In genomic region chr1:78277253-78277652, GRCh38 we compare ENCODE assay signal across 10 cellular contexts.
DNase-seq lines count a peak whose midpoint lies in the region; ATAC-seq and TF ChIP-seq lines count a peak whose summit lies in the region.
"Had no signal": no experiment of that assay in that cellular context is flagged by ENCODE, and none has a peak within 500 bp of the region (broad histone marks: within the 10 kb centered on the region; RNA-seq: fewer than 3 reads in every experiment).

No MANE protein-coding gene starts in this region.

- no peak overlapping the region for H3K4me3 Mint-ChIP-seq in activated T-cell treated with anti-CD3 and anti-CD28 coated beads, Interleukin-2, amount 50 U/mL, for 72 hours
- H3K4me3 Mint-ChIP-seq in activated T-cell treated with anti-CD3 and anti-CD28 coated beads, Interleukin-2, amount 50 U/mL, for 24 hours: no peak overlapping the region

- DNase-seq in activated T-cell treated with anti-CD3 and anti-CD28 coated beads, Interleukin-2, amount 50 U/mL, for 72 hours: no peak
- DNase-seq in activated T-cell treated with anti-CD3 and anti-CD28 coated beads, Interleukin-2, amount 50 U/mL, for 24 hours: no peak
- peak; percentile 49 for DNase-seq in T1000 (lab: John Stamatoyannopoulos, UW)
- DNase-seq in stromal cell of bone marrow (ENCODE audit: low read depth): peak; percentile 79
- no peak for DNase-seq in testis
- DNase-seq: activated CD4-positive, alpha-beta T cell treated with anti-CD3 and anti-CD28 coated beads for 1 hour; colonic mucosa had no signal

- no peaks in the 10 kb centered on the region for H3K9me3 Mint-ChIP-seq in activated T-cell treated with anti-CD3 and anti-CD28 coated beads, Interleukin-2, amount 50 U/mL, for 72 hours
- H3K9me3 Mint-ChIP-seq in activated T-cell treated with anti-CD3 and anti-CD28 coated beads, Interleukin-2, amount 50 U/mL, for 24 hours: no peaks in the 10 kb centered on the region

- H3K36me3 ChIP-seq in testis (ENCODE audit: low read depth, missing control alignments) (no peaks in the 10 kb centered on the region), gastroesophageal sphincter (no peaks in the 10 kb centered on the region)
- H3K36me3 ChIP-seq: colonic mucosa had no signal

- intact Hi-C loops in testis (cut with DNase I; ENCODE audit: low total_unique reads): no loop called here

- H3K36me3 Mint-ChIP-seq in activated T-cell treated with anti-CD3 and anti-CD28 coated beads, Interleukin-2, amount 50 U/mL, for 72 hours (ENCODE audit: insufficient read depth in 2 of 2): no peaks in the 10 kb centered on the region
- no peaks in the 10 kb centered on the region for H3K36me3 Mint-ChIP-seq in activated T-cell treated with anti-CD3 and anti-CD28 coated beads, Interleukin-2, amount 50 U/mL, for 24 hours (ENCODE audit: low read depth)

- H3K27me3 Mint-ChIP-seq in activated T-cell treated with anti-CD3 and anti-CD28 coated beads, Interleukin-2, amount 50 U/mL, for 72 hours (ENCODE audit: low read depth): peaks cover 13% of the 10 kb centered on the region
- H3K27me3 Mint-ChIP-seq in activated T-cell treated with anti-CD3 and anti-CD28 coated beads, Interleukin-2, amount 50 U/mL, for 24 hours: peaks cover 3% of the 10 kb centered on the region

- H3K4me1 ChIP-seq in testis (no peaks in the 10 kb centered on the region), gastroesophageal sphincter (peaks cover 0 to 24% (median 0%) of the 10 kb centered on the region in 3 donors)
- H3K4me1 ChIP-seq: colonic mucosa had no signal

- H3K4me3 ChIP-seq in testis (no peak overlapping the region), gastroesophageal sphincter (no peak overlapping the region)
- H3K4me3 ChIP-seq: colonic mucosa had no signal

- no peaks in the 10 kb centered on the region for H3K4me1 Mint-ChIP-seq in activated T-cell treated with anti-CD3 and anti-CD28 coated beads, Interleukin-2, amount 50 U/mL, for 72 hours (ENCODE audit: low read depth)
- no peaks in the 10 kb centered on the region for H3K4me1 Mint-ChIP-seq in activated T-cell treated with anti-CD3 and anti-CD28 coated beads, Interleukin-2, amount 50 U/mL, for 24 hours (ENCODE audit: low read depth)

- TF ChIP-seq POLR2A in testis (IDR thresholded peaks at IDR 0.05) (no peak), gastroesophageal sphincter (IDR thresholded peaks at IDR 0.05) (no peak)

- TF ChIP-seq EP300 in gastroesophageal sphincter (IDR thresholded peaks at IDR 0.05): no peak

- no peaks in the 10 kb centered on the region for H3K27me3 ChIP-seq in testis
- H3K27me3 ChIP-seq in gastroesophageal sphincter: no peaks in the 10 kb centered on the region
- H3K27me3 ChIP-seq: colonic mucosa had no signal

- H3K27ac ChIP-seq in testis (no peak overlapping the region), gastroesophageal sphincter (no peak overlapping the region)
- H3K27ac ChIP-seq: colonic mucosa had no signal

- ATAC-seq in activated T-cell treated with anti-CD3 and anti-CD28 coated beads, Interleukin-2, amount 50 U/mL, for 72 hours (replicated peaks in 1 of 2): peak; percentile 18 to 39
- ATAC-seq in HG03175 (IDR thresholded peaks at IDR 0.05; ENCODE audit: unreplicated experiment) (peak; percentile 62), HG03521 (IDR thresholded peaks at IDR 0.05; ENCODE audit: unreplicated experiment) (no peak), gastroesophageal sphincter (no peak)

- H3K27ac Mint-ChIP-seq in activated T-cell treated with anti-CD3 and anti-CD28 coated beads, Interleukin-2, amount 50 U/mL, for 72 hours: no peak overlapping the region
- H3K27ac Mint-ChIP-seq in activated T-cell treated with anti-CD3 and anti-CD28 coated beads, Interleukin-2, amount 50 U/mL, for 24 hours: no peak overlapping the region

- TF ChIP-seq CTCF in testis (IDR thresholded peaks at IDR 0.05) (no peak), gastroesophageal sphincter (IDR thresholded peaks at IDR 0.05) (no peak)

- H3K9me3 ChIP-seq in testis (no peaks in the 10 kb centered on the region), gastroesophageal sphincter (no peaks in the 10 kb centered on the region)
- H3K9me3 ChIP-seq: colonic mucosa had no signal

Comparison
In these comparisons a context has a peak if more than half of its experiments do, and no peak if none do; other contexts are left out.
1. ATAC-seq: peak in activated T-cell treated with anti-CD3 and anti-CD28 coated beads, Interleukin-2, amount 50 U/mL, for 72 hours (2 of 2) and HG03175 (single experiment); none in HG03521 (single experiment) and gastroesophageal sphincter (single experiment).
2. DNase-seq: peak in T1000 (single experiment) and stromal cell of bone marrow (single experiment); none in activated T-cell treated with anti-CD3 and anti-CD28 coated beads, Interleukin-2, amount 50 U/mL, for 72 hours (0 of 2), activated T-cell treated with anti-CD3 and anti-CD28 coated beads, Interleukin-2, amount 50 U/mL, for 24 hours (single experiment) and testis (single experiment).